ENCODE assay signal across 24 cellular contexts in genomic region chr4:85995361-85995760, GRCh38.
DNase-seq lines count a peak whose midpoint lies in the region; ATAC-seq and TF ChIP-seq lines count a peak whose summit lies in the region.
"Had no signal": no experiment of that assay in that cellular context is flagged by ENCODE, and none has a peak within 500 bp of the region (broad histone marks: within the 10 kb centered on the region; RNA-seq: fewer than 3 reads in every experiment).

No MANE protein-coding gene starts in this region.

- DNase-seq in UCSD-AML1 (lab: John Stamatoyannopoulos, UW; ENCODE audit: unreplicated experiment), result peak; percentile 30
- DNase-seq in GM19238 (ENCODE audit: insufficient read length, low spot score), result no peak
- no peak for DNase-seq in GM10266 (ENCODE audit: extremely low spot score)
- no peak for DNase-seq in NCI-H1048 (lab: John Stamatoyannopoulos, UW)
- DNase-seq: activated CD4-positive, alpha-beta T cell treated with anti-CD3 and anti-CD28 coated beads for 48 hours; activated CD8-positive, alpha-beta memory T cell treated with anti-CD3 and anti-CD28 coated beads, Interleukin-2, amount 50 U/mL, for 4 hours; activated effector memory CD4-positive, alpha-beta T cell treated with anti-CD3 and anti-CD28 coated beads, Interleukin-2, amount 50 U/mL, for 16 hours; amygdala; caudate nucleus; CD4-positive, alpha-beta T cell; dorsolateral prefrontal cortex; erythroblast; foreskin melanocyte; hypothalamus; islet precursor cell; MG63; naive B cell; NCI-H1930; right cardiac atrium; SK-N-SH had no signal

- ATAC-seq in GM18498 (IDR thresholded peaks at IDR 0.05; ENCODE audit: unreplicated experiment) (peak; percentile 60), GM19372 (IDR thresholded peaks at IDR 0.05; ENCODE audit: low read depth, unreplicated experiment) (peak; percentile 71), HG02981 (IDR thresholded peaks at IDR 0.05; ENCODE audit: unreplicated experiment) (peak; percentile 68), GM21528 (IDR thresholded peaks at IDR 0.05; ENCODE audit: low FRiP score, unreplicated experiment) (no peak)
- ATAC-seq: right cardiac atrium had no signal

- TF ChIP-seq CTCF in GM10266 (IDR thresholded peaks at IDR 0.05; ENCODE audit: control insufficient read depth, insufficient read depth, low read depth, missing control alignments), result no peak
